In the genomic region with DNA sequence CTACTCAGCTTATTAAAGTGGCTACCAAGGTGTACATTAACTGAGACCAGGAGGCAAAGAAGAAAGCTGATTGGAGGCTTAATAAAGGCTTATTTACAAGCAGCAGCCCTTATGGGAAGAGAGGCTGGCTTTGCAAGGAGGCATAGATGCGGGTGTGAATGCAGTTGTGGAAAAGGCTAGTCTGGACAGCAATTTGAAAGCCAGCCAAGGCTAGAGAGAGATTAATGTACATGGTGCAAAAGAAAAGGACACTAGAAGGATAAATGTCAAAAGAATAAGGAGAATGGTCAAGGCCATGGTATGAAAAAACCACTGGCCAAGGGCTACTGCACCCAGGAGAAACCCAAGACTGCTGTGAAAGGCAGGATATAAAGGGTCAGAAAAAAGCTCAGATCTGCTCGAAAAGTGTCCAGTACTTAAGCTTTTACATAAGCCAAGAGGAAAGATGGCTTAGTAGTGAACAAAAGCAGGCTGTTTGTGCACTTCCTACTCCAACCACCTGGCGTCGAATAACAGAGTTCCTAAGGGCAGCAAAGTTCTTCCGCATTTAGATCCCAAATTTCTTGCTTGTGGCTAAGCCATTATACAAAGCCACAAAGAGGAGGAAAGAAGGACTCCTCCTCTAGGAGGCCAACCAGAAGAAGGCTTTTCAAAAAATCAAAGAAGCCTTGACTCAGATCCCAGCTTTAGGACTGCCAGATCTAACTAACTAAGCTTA, we compare ENCODE assay signal across 8 cellular contexts. TPM values are rescaled to one million over a fixed set of nuclear protein-coding genes. Genes with fewer than 3 reads are reported as not detected.
A peak's percentile ranks its signal among the peaks of the same experiment; 100 is the strongest.
DNase-seq lines count a peak whose midpoint lies in the region; ATAC-seq and TF ChIP-seq lines count a peak whose summit lies in the region.

No MANE protein-coding gene starts in this region.

- H3K27me3 Mint-ChIP-seq in activated CD8-positive, alpha-beta T cell treated with anti-CD3 and anti-CD28 coated beads for 36 hours: no peaks in the 10 kb centered on the region

- H3K36me3 ChIP-seq in HAP-1 (replicated peaks): no peaks in the 10 kb centered on the region

- no peak for ATAC-seq in HG03196 (IDR thresholded peaks at IDR 0.05; ENCODE audit: unreplicated experiment)
- no peak for ATAC-seq in activated CD8-positive, alpha-beta T cell treated with anti-CD3 and anti-CD28 coated beads for 36 hours

- H3K4me3 Mint-ChIP-seq in activated CD8-positive, alpha-beta T cell treated with anti-CD3 and anti-CD28 coated beads for 36 hours: no peak overlapping the region

- peaks cover 3% of the 10 kb centered on the region for H3K9me3 Mint-ChIP-seq in activated CD8-positive, alpha-beta T cell treated with anti-CD3 and anti-CD28 coated beads for 36 hours

- POLR2A ChIA-PET in RWPE1 (lab: Yijun Ruan, JAX; ENCODE audit: low non-redundant PET): no interaction called here
- POLR2A ChIA-PET in activated CD8-positive, alpha-beta T cell treated with anti-CD3 and anti-CD28 coated beads for 36 hours (lab: Charles Lee): interaction anchor here (0.9 to 4.6 kb wide), 17 partner anchors 8 to 308 kb away, joined by 3 to 18 read pairs (median 3); partner anchors contain the start of gene STYK1

- no peak overlapping the region for H3K27ac Mint-ChIP-seq in activated CD8-positive, alpha-beta T cell treated with anti-CD3 and anti-CD28 coated beads for 36 hours

- CTCF ChIA-PET in RWPE1 (lab: Yijun Ruan, JAX): interaction anchor here (0.5 to 1.2 kb wide), 6 partner anchors 26 to 329 kb away, joined by 3 to 5 read pairs (median 4); no protein-coding TSS in a partner anchor
- CTCF ChIA-PET in activated CD8-positive, alpha-beta T cell treated with anti-CD3 and anti-CD28 coated beads for 36 hours (lab: Charles Lee): interaction anchor here (0.6 to 4.0 kb wide), 29 partner anchors 8 to 384 kb away, joined by 3 to 37 read pairs (median 6); partner anchors contain the start of gene YBX3

- peak in 1 of 2 experiments; percentile 17 for DNase-seq in HAP-1 (ENCODE audit: low spot score in 2 of 2)
- DNase-seq in RWPE1 (ENCODE audit: low spot score): no peak
- peak in 2 of 49 donors; percentile 46 to 65 for DNase-seq in substantia nigra (lab: John Stamatoyannopoulos, UW)
- no peak for DNase-seq in activated CD8-positive, alpha-beta T cell treated with anti-CD3 and anti-CD28 coated beads for 36 hours
- DNase-seq in T1000 (lab: John Stamatoyannopoulos, UW): no peak
- DNase-seq in activated CD4-positive, alpha-beta T cell treated with anti-CD3 and anti-CD28 coated beads, Interleukin-2, amount 50 U/mL, for 1 hour: no peak

- H3K36me3 Mint-ChIP-seq in activated CD8-positive, alpha-beta T cell treated with anti-CD3 and anti-CD28 coated beads for 36 hours (ENCODE audit: low read depth): peaks cover 50% of the 10 kb centered on the region

- H3K4me1 ChIP-seq in HAP-1: peaks cover 41% of the 10 kb centered on the region

- H3K4me3 ChIP-seq in HAP-1 (peak overlapping the region; percentile 33), iPS-18c (ENCODE audit: insufficient read depth, low read depth, low read length) (peak overlapping the region; percentile 49; the same call in 1 of the 2 replicates)

- H3K9me3 ChIP-seq in HAP-1 (no peaks in the 10 kb centered on the region), iPS-18c (ENCODE audit: control insufficient read depth, insufficient read depth, low read length) (peaks cover 2% of the 10 kb centered on the region)

- in situ Hi-C loops in HAP-1 (cut with MboI; ENCODE audit: low sequenced_read_pairs): no loop called here

- H3K4me1 Mint-ChIP-seq in activated CD8-positive, alpha-beta T cell treated with anti-CD3 and anti-CD28 coated beads for 36 hours (ENCODE audit: low read depth): peaks cover 41% of the 10 kb centered on the region

- H3K27ac ChIP-seq in RWPE1 (peak overlapping the region; percentile 96), substantia nigra (ENCODE audit: low read depth, low read length, poor library complexity, severe bottlenecking) (peak overlapping the region; percentile 98)

- intact Hi-C loops in activated CD8-positive, alpha-beta T cell treated with anti-CD3 and anti-CD28 coated beads for 36 hours (cut with micrococcal nuclease): loop anchor here (2.0 to 10.0 kb wide), 5 partner anchors 25 to 189 kb away; partner anchors contain the start of gene KLRK1

- no peak for TF ChIP-seq CTCF in RWPE1 (conservative IDR thresholded peaks at IDR 0.05; ENCODE audit: low read depth)
- no peak for TF ChIP-seq CTCF in activated CD8-positive, alpha-beta T cell treated with anti-CD3 and anti-CD28 coated beads for 36 hours (IDR thresholded peaks at IDR 0.05)

- H3K27me3 ChIP-seq in HAP-1 (ENCODE audit: low read depth): no peaks in the 10 kb centered on the region

RNA-seq across cellular contexts. Expression of gene KLRK1, which starts 24.0 kb away (rescaled TPM):
- total RNA-seq in activated CD8-positive, alpha-beta T cell treated with anti-CD3 and anti-CD28 coated beads for 36 hours: 100 to 1,000 TPM; 111 to 112 TPM

RNA-seq across cellular contexts. Expression of gene KLRC4, which starts 43.7 kb away (rescaled TPM):
- total RNA-seq in activated CD8-positive, alpha-beta T cell treated with anti-CD3 and anti-CD28 coated beads for 36 hours: 1 to 10 TPM; 2.9 to 3.7 TPM

RNA-seq across cellular contexts. Expression of gene KLRC3, which starts 54.5 kb away (rescaled TPM):
- total RNA-seq in activated CD8-positive, alpha-beta T cell treated with anti-CD3 and anti-CD28 coated beads for 36 hours: 1 to 10 TPM; 2.0 to 2.8 TPM

RNA-seq across cellular contexts. Expression of gene KLRD1, which starts 58.2 kb away (rescaled TPM):
- 10 to 100 TPM in 1 of 2 experiments, 1 to 10 TPM in 1; 6.9 to 10.8 TPM for total RNA-seq in activated CD8-positive, alpha-beta T cell treated with anti-CD3 and anti-CD28 coated beads for 36 hours
